In genomic region chr1:240691521-240692338, GRCh38 we compare ENCODE assay signal across 9 cellular contexts.
DNase-seq lines count a peak whose midpoint lies in the region; ATAC-seq, FAIRE-seq and TF ChIP-seq lines count a peak whose summit lies in the region.
"Had no signal": no experiment of that assay in that cellular context is flagged by ENCODE, and none has a peak within 500 bp of the region (broad histone marks: within the 10 kb centered on the region; RNA-seq: fewer than 3 reads in every experiment).

No MANE protein-coding gene starts in this region.

- TF ChIP-seq CTCF in DND-41 (IDR thresholded peaks at IDR 0.05; ENCODE audit: borderline replicate concordance, extremely low read depth, low read length, poor library complexity, severe bottlenecking), result peak; percentile 68
- peak; percentile 73 for TF ChIP-seq CTCF in MM.1S (IDR thresholded peaks at IDR 0.05; ENCODE audit: low read length)
- TF ChIP-seq CTCF in kidney (IDR thresholded peaks at IDR 0.05; ENCODE audit: borderline replicate concordance, extremely low read depth, insufficient read depth), result peak; percentile 32
- TF ChIP-seq CTCF in testis (IDR thresholded peaks at IDR 0.05), result peak in 2 of 3 experiments; percentile 29 to 48

- ATAC-seq in DND-41 (ENCODE audit: insufficient read depth, low read depth) (no peak), HG02938 (IDR thresholded peaks at IDR 0.05; ENCODE audit: unreplicated experiment) (no peak), HG02840 (IDR thresholded peaks at IDR 0.05; ENCODE audit: low FRiP score, unreplicated experiment) (no peak)

- H3K36me3 ChIP-seq in DND-41 (ENCODE audit: insufficient read depth, low read length) (no peaks in the 10 kb centered on the region), MM.1S (replicated peaks; ENCODE audit: insufficient read depth, low read length) (no peaks in the 10 kb centered on the region), adipocyte (ENCODE audit: control insufficient read depth, insufficient read depth, low read length, severe bottlenecking) (no peaks in the 10 kb centered on the region), kidney (ENCODE audit: control insufficient read depth in 1 of 2, insufficient read depth in 2 of 2, low read length in 2 of 2) (no peaks in the 10 kb centered on the region), testis (ENCODE audit: low read depth, missing control alignments) (no peaks in the 10 kb centered on the region)

- whole genome bisulfite sequencing in testis, 2 donors, result 52 to 60% methylated on average over 11 of the region's 11 CpGs

- DNase-seq in DND-41 (peak; percentile 7), MM.1S (peak; percentile 54), adipocyte (ENCODE audit: low read depth) (peak; percentile 84), kidney (no peak), testis (peak; percentile 55), GM12891 (ENCODE audit: insufficient read length, low spot score) (no peak)

- no peak overlapping the region for H3K4me2 ChIP-seq in DND-41 (ENCODE audit: insufficient read depth, low read length)
- H3K4me2 ChIP-seq in MM.1S (ENCODE audit: low read depth, low read length), result no peak overlapping the region

- no peaks in the 10 kb centered on the region for H3K9me2 ChIP-seq in MM.1S (replicated peaks; ENCODE audit: insufficient read depth, low read length)

- no peaks in the 10 kb centered on the region for H3K27me3 ChIP-seq in DND-41 (ENCODE audit: insufficient read depth, low read length, poor library complexity)
- no peaks in the 10 kb centered on the region for H3K27me3 ChIP-seq in MM.1S (replicated peaks; ENCODE audit: insufficient read depth, low read length)
- no peaks in the 10 kb centered on the region for H3K27me3 ChIP-seq in adipocyte (replicated peaks; ENCODE audit: control insufficient read depth, insufficient read depth, low read length)
- H3K27me3 ChIP-seq in testis, result no peaks in the 10 kb centered on the region

- H2AFZ ChIP-seq in DND-41 (ENCODE audit: low read depth, low read length) (no peak overlapping the region), MM.1S (ENCODE audit: low read length) (no peak overlapping the region)

- H3K9ac ChIP-seq in DND-41 (ENCODE audit: low read depth, low read length), result no peak overlapping the region
- no peak overlapping the region for H3K9ac ChIP-seq in MM.1S (ENCODE audit: low read length)
- no peak overlapping the region for H3K9ac ChIP-seq in adipocyte (ENCODE audit: low read length)
- no peak overlapping the region for H3K9ac ChIP-seq in kidney (ENCODE audit: low read length in 2 of 2)

- H3K4me3 ChIP-seq in DND-41 (ENCODE audit: low read depth in 1 of 2, low read length in 2 of 2), result no peak overlapping the region
- no peak overlapping the region for H3K4me3 ChIP-seq in MM.1S (ENCODE audit: low read length)
- H3K4me3 ChIP-seq in adipocyte (ENCODE audit: low read length), result peak overlapping the region; percentile 49
- no peak overlapping the region for H3K4me3 ChIP-seq in kidney (ENCODE audit: low read length in 2 of 2)
- H3K4me3 ChIP-seq in testis, result no peak overlapping the region
- H3K4me3 ChIP-seq: SK-N-MC had no signal

- intact Hi-C loops in kidney (cut with DNase I) (no loop called here), testis (cut with DNase I; ENCODE audit: low total_unique reads) (loop anchor here (5.0 kb wide), 1 partner anchor 499 kb away; no protein-coding TSS in a partner anchor)

- no peaks in the 10 kb centered on the region for H3K4me1 ChIP-seq in DND-41 (ENCODE audit: insufficient read depth, low read length)
- peaks cover 14% of the 10 kb centered on the region for H3K4me1 ChIP-seq in MM.1S (ENCODE audit: low read length)
- H3K4me1 ChIP-seq in adipocyte (ENCODE audit: control insufficient read depth, insufficient read depth, low read length), result peaks cover 30% of the 10 kb centered on the region
- no peaks in the 10 kb centered on the region for H3K4me1 ChIP-seq in kidney (ENCODE audit: control insufficient read depth in 1 of 2, insufficient read depth in 1 of 2, low read depth in 1 of 2, low read length in 2 of 2)
- no peaks in the 10 kb centered on the region for H3K4me1 ChIP-seq in testis

- H3K79me2 ChIP-seq in DND-41 (ENCODE audit: insufficient read depth, low read length) (no peaks in the 10 kb centered on the region), MM.1S (ENCODE audit: low read length) (no peaks in the 10 kb centered on the region)

- H3K9me3 ChIP-seq in DND-41 (ENCODE audit: insufficient read depth, low read length, severe bottlenecking), result no peaks in the 10 kb centered on the region
- H3K9me3 ChIP-seq in MM.1S (replicated peaks; ENCODE audit: insufficient read depth, low read length), result no peaks in the 10 kb centered on the region
- no peaks in the 10 kb centered on the region for H3K9me3 ChIP-seq in adipocyte (ENCODE audit: control insufficient read depth, low read length)
- no peaks in the 10 kb centered on the region for H3K9me3 ChIP-seq in kidney (ENCODE audit: control insufficient read depth in 1 of 2, low read length in 2 of 2)
- H3K9me3 ChIP-seq in testis, result no peaks in the 10 kb centered on the region

- no peak overlapping the region for H3K27ac ChIP-seq in DND-41 (ENCODE audit: low read length)
- no peak overlapping the region for H3K27ac ChIP-seq in MM.1S (ENCODE audit: low read length)
- no peak overlapping the region for H3K27ac ChIP-seq in kidney (ENCODE audit: low read depth in 2 of 2, low read length in 2 of 2)
- H3K27ac ChIP-seq in testis, result no peak overlapping the region
- H3K27ac ChIP-seq: SK-N-MC had no signal

- TF ChIP-seq POLR2A in testis (IDR thresholded peaks at IDR 0.05), result no peak
- TF ChIP-seq POLR2A in GM12891 (IDR thresholded peaks at IDR 0.05; ENCODE audit: low read depth, low read length), result no peak

- H4K20me1 ChIP-seq in DND-41 (ENCODE audit: insufficient read depth, low read length) (no peaks in the 10 kb centered on the region), MM.1S (ENCODE audit: insufficient read depth, low read length) (no peaks in the 10 kb centered on the region)

- H3F3A ChIP-seq in MM.1S (ENCODE audit: insufficient read depth, low read length), result peaks cover 8% of the 10 kb centered on the region

- FAIRE-seq in kidney (lab: Jason Lieb, UNC), result no peak
- FAIRE-seq in GM12891 (lab: Jason Lieb, UNC), result no peak

TF ChIP-seq in GM12891, 5 proteins besides CTCF, POLR2A, EP300 and RAD21:
- TF ChIP-seq SPI1 (IDR thresholded peaks at IDR 0.05; ENCODE audit: low read depth, low read length) (no peak), TAF1 (IDR thresholded peaks at IDR 0.05; ENCODE audit: low read depth, low read length) (no peak), POLR2AphosphoS5 (IDR thresholded peaks at IDR 0.05; ENCODE audit: low read depth, low read length) (no peak), PAX5 (IDR thresholded peaks at IDR 0.05; ENCODE audit: insufficient read depth, low read length, severe bottlenecking) (no peak), POU2F2 (IDR thresholded peaks at IDR 0.05; ENCODE audit: low read depth, low read length) (no peak)

Comparison
In these comparisons a context has a peak if more than half of its experiments do, and no peak if none do; other contexts are left out.
1. DNase-seq: peak in DND-41 (single experiment), MM.1S (single experiment), adipocyte (single experiment) and testis (single experiment); none in kidney (single experiment) and GM12891 (single experiment).
2. Peak in every context shown above with its lines, with median percentiles within 50 percentile points of each other: CTCF ChIP-seq.